12 cellular contexts compared by ENCODE assay signal in the genomic region with DNA sequence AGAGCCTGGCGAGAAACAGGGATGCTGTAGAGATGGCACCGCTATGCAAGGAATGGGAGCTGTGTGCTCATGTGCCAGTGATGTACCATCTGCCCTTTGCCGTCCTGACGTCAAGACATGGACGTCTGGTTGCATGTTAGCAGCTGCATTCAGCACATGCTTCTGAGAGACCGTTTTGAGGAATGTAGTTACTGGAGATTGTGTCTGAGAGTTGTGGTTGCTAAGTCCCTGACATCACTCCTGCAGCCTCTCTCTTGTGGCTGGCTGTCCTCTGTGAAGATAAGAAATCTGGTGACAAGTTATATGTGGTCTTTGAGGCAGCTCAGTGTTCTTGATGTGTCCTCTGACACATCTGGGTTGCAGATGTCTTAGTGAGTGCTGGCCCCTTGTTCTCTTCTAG.
DNase-seq lines count a peak whose midpoint lies in the region; ATAC-seq and TF ChIP-seq lines count a peak whose summit lies in the region.
"Had no signal": no experiment of that assay in that cellular context is flagged by ENCODE, and none has a peak within 500 bp of the region (broad histone marks: within the 10 kb centered on the region; RNA-seq: fewer than 3 reads in every experiment).

No MANE protein-coding gene starts in this region.

- no peak for TF ChIP-seq CTCF in AG10803 (conservative IDR thresholded peaks at IDR 0.05; ENCODE audit: low read length)
- TF ChIP-seq CTCF in brain microvascular endothelial cell (IDR thresholded peaks at IDR 0.05; ENCODE audit: low read depth, low read length, missing control alignments): no peak
- TF ChIP-seq CTCF in stomach (IDR thresholded peaks at IDR 0.05): no peak

- no peak overlapping the region for H3K27ac ChIP-seq in brain microvascular endothelial cell
- peak overlapping the region; percentile 17 for H3K27ac ChIP-seq in layer of hippocampus (ENCODE audit: low read depth, low read length)
- H3K27ac ChIP-seq in stomach: no peak overlapping the region
- H3K27ac ChIP-seq: BLaER1, esophagus muscularis mucosa had no signal

- no peak overlapping the region for H3K4me3 ChIP-seq in AG10803 (ENCODE audit: low read length)
- no peak overlapping the region for H3K4me3 ChIP-seq in brain microvascular endothelial cell (ENCODE audit: low read depth, low read length)
- no peak overlapping the region for H3K4me3 ChIP-seq in stomach
- H3K4me3 ChIP-seq: BLaER1, esophagus muscularis mucosa had no signal

- WGBS in stomach, 5 donors: 63 to 88% (median 73%) methylated on average over 5 to 6 of the region's 6 CpGs

- intact Hi-C loops in stomach (cut with DNase I; ENCODE audit: low total_unique reads): no loop called here

- H3K4me1 ChIP-seq in stomach: no peaks in the 10 kb centered on the region
- H3K4me1 ChIP-seq: BLaER1, esophagus muscularis mucosa had no signal

- peak; percentile 34 for DNase-seq in AG10803 (ENCODE audit: low read depth)
- peak; percentile 71 for DNase-seq in OCI-M1 (lab: John Stamatoyannopoulos, UW)
- DNase-seq in brain microvascular endothelial cell: peak; percentile 83
- DNase-seq in stomach: no peak
- DNase-seq in stimulated activated CD4-positive, alpha-beta T cell treated with anti-CD3 and anti-CD28 coated beads, Interleukin-2, amount 100 ng/mL, for 48 hours: no peak
- DNase-seq: activated effector memory CD4-positive, alpha-beta T cell treated with anti-CD3 and anti-CD28 coated beads, Interleukin-2, amount 50 U/mL, for 16 hours; midbrain had no signal

- no peak for TF ChIP-seq POLR2A in stomach (IDR thresholded peaks at IDR 0.05)

- H3K27me3 ChIP-seq in brain microvascular endothelial cell (replicated peaks) (no peaks in the 10 kb centered on the region), layer of hippocampus (ENCODE audit: control insufficient read depth, insufficient read depth, low read length) (no peaks in the 10 kb centered on the region), stomach (no peaks in the 10 kb centered on the region)
- H3K27me3 ChIP-seq: BLaER1, esophagus muscularis mucosa had no signal

- no peak for ATAC-seq in HG02571 (IDR thresholded peaks at IDR 0.05; ENCODE audit: unreplicated experiment)
- ATAC-seq in HG03025 (IDR thresholded peaks at IDR 0.05; ENCODE audit: low FRiP score, unreplicated experiment): no peak

- H3K36me3 ChIP-seq in brain microvascular endothelial cell (replicated peaks): no peaks in the 10 kb centered on the region
- H3K36me3 ChIP-seq in stomach: no peaks in the 10 kb centered on the region
- H3K36me3 ChIP-seq: esophagus muscularis mucosa had no signal

- TF ChIP-seq EP300 in stomach (IDR thresholded peaks at IDR 0.05): no peak

- H3K9me3 ChIP-seq in stomach: peaks cover 0 to 16% (median 9%) of the 10 kb centered on the region in 4 donors

- in situ Hi-C loops in brain microvascular endothelial cell (cut with HindIII; ENCODE audit: low pct_ligation_motif_present, low sequenced_read_pairs): no loop called here

Comparison
In these comparisons a context has a peak if more than half of its experiments do, and no peak if none do; other contexts are left out.
1. DNase-seq: peak in AG10803 (single experiment), OCI-M1 (single experiment) and brain microvascular endothelial cell (single experiment); none in stomach (single experiment) and stimulated activated CD4-positive, alpha-beta T cell treated with anti-CD3 and anti-CD28 coated beads, Interleukin-2, amount 100 ng/mL, for 48 hours (0 of 2).